In genomic region chr11:25734592-25735211, GRCh38 we compare ENCODE assay signal across 9 cellular contexts.
DNase-seq lines count a peak whose midpoint lies in the region; ATAC-seq, FAIRE-seq and TF ChIP-seq lines count a peak whose summit lies in the region.
"Had no signal": no experiment of that assay in that cellular context is flagged by ENCODE, and none has a peak within 500 bp of the region (broad histone marks: within the 10 kb centered on the region; RNA-seq: fewer than 3 reads in every experiment).

No MANE protein-coding gene starts in this region.

- no peak overlapping the region for H3K4me3 ChIP-seq in heart right ventricle
- no peak overlapping the region for H3K4me3 ChIP-seq in right atrium auricular region
- H3K4me3 ChIP-seq in SU-DHL-6 (ENCODE audit: insufficient read depth, low read length, poor library complexity, severe bottlenecking): no peak overlapping the region
- H3K4me3 ChIP-seq: ascending aorta had no signal

- H3K36me3 ChIP-seq in heart right ventricle (no peaks in the 10 kb centered on the region), right atrium auricular region (no peaks in the 10 kb centered on the region), SU-DHL-6 (ENCODE audit: low read length) (no peaks in the 10 kb centered on the region)
- H3K36me3 ChIP-seq: ascending aorta had no signal

- no peak overlapping the region for H3K4me2 ChIP-seq in SU-DHL-6 (ENCODE audit: low read depth, low read length, poor library complexity, severe bottlenecking)

- H3K9ac ChIP-seq in SU-DHL-6 (ENCODE audit: low read length): no peak overlapping the region

- peaks cover 0 to 12% (median 0%) of the 10 kb centered on the region in 11 donors for H3K9me3 ChIP-seq in heart right ventricle
- H3K9me3 ChIP-seq in right atrium auricular region: no peaks in the 10 kb centered on the region
- H3K9me3 ChIP-seq in SU-DHL-6 (ENCODE audit: insufficient read depth, low read length): no peaks in the 10 kb centered on the region
- H3K9me3 ChIP-seq: ascending aorta had no signal

- no peak for ATAC-seq in heart right ventricle
- no peak for ATAC-seq in HG03097 (IDR thresholded peaks at IDR 0.05; ENCODE audit: low FRiP score, unreplicated experiment)
- ATAC-seq in HG03039 (IDR thresholded peaks at IDR 0.05; ENCODE audit: unreplicated experiment): no peak

- H3K4me1 ChIP-seq in heart right ventricle (no peaks in the 10 kb centered on the region), right atrium auricular region (no peaks in the 10 kb centered on the region)
- H3K4me1 ChIP-seq: ascending aorta had no signal

- H3K4me1 Mint-ChIP-seq in activated CD4-positive, alpha-beta memory T cell treated with anti-CD3 and anti-CD28 coated beads for 36 hours (ENCODE audit: low read depth): no peaks in the 10 kb centered on the region

- no peaks in the 10 kb centered on the region for H3K36me3 Mint-ChIP-seq in activated CD4-positive, alpha-beta memory T cell treated with anti-CD3 and anti-CD28 coated beads for 36 hours

- H2AFZ ChIP-seq in SU-DHL-6 (ENCODE audit: low read depth, low read length, severe bottlenecking): no peak overlapping the region

- H3K27me3 Mint-ChIP-seq in activated CD4-positive, alpha-beta memory T cell treated with anti-CD3 and anti-CD28 coated beads for 36 hours: no peaks in the 10 kb centered on the region

- CTCF ChIA-PET in activated CD4-positive, alpha-beta memory T cell treated with anti-CD3 and anti-CD28 coated beads for 36 hours (lab: Charles Lee): no interaction called here

- DNase-seq in heart right ventricle: no peak
- DNase-seq in right atrium auricular region (ENCODE audit: low spot score): no peak
- DNase-seq in glomerular endothelial cell (ENCODE audit: extremely low read depth, low read depth, low spot score): peak; percentile 20
- peak; percentile 18 for DNase-seq in urothelium cell line (ENCODE audit: low spot score)
- no peak for DNase-seq in activated CD4-positive, alpha-beta memory T cell treated with anti-CD3 and anti-CD28 coated beads for 36 hours

- POLR2A ChIA-PET in activated CD4-positive, alpha-beta memory T cell treated with anti-CD3 and anti-CD28 coated beads for 36 hours (lab: Charles Lee): no interaction called here

- no peaks in the 10 kb centered on the region for H4K20me1 ChIP-seq in SU-DHL-6 (ENCODE audit: low read depth, low read length)

- no peak overlapping the region for H3K4me3 Mint-ChIP-seq in activated CD4-positive, alpha-beta memory T cell treated with anti-CD3 and anti-CD28 coated beads for 36 hours

- 27 to 32% methylated on average over 2 of the region's 2 CpGs for WGBS in heart right ventricle, 2 donors

- no peaks in the 10 kb centered on the region for H3K9me2 ChIP-seq in SU-DHL-6 (replicated peaks; ENCODE audit: insufficient read depth, low read length)

- H3F3A ChIP-seq in SU-DHL-6 (ENCODE audit: insufficient read depth): no peaks in the 10 kb centered on the region

- TF ChIP-seq CTCF in heart right ventricle (IDR thresholded peaks at IDR 0.05) (peak in 6 of 9 donors; percentile 24 to 44 (median 34)), right atrium auricular region (IDR thresholded peaks at IDR 0.05) (peak in 1 of 2 donors; percentile 31), SU-DHL-6 (IDR thresholded peaks at IDR 0.05; ENCODE audit: insufficient read depth, low read length, poor library complexity, severe bottlenecking) (peak; percentile 74)

- no peak overlapping the region for H3K27ac ChIP-seq in heart right ventricle
- no peak overlapping the region for H3K27ac ChIP-seq in right atrium auricular region
- H3K27ac ChIP-seq in SU-DHL-6 (ENCODE audit: low read depth, low read length): no peak overlapping the region
- H3K27ac ChIP-seq: ascending aorta had no signal

- no peak for FAIRE-seq in urothelium cell line (lab: Jason Lieb, UNC)

- intact Hi-C loops in heart right ventricle (cut with DNase I): no loop called here
- intact Hi-C loops in activated CD4-positive, alpha-beta memory T cell treated with anti-CD3 and anti-CD28 coated beads for 36 hours (cut with micrococcal nuclease): no loop called here

- H3K9me3 Mint-ChIP-seq in activated CD4-positive, alpha-beta memory T cell treated with anti-CD3 and anti-CD28 coated beads for 36 hours: peaks cover 17% of the 10 kb centered on the region

- H3K27me3 ChIP-seq in heart right ventricle: no peaks in the 10 kb centered on the region
- H3K27me3 ChIP-seq in right atrium auricular region: no peaks in the 10 kb centered on the region
- H3K27me3 ChIP-seq in SU-DHL-6 (ENCODE audit: low read length): no peaks in the 10 kb centered on the region
- H3K27me3 ChIP-seq: ascending aorta had no signal

- no peak overlapping the region for H3K27ac Mint-ChIP-seq in activated CD4-positive, alpha-beta memory T cell treated with anti-CD3 and anti-CD28 coated beads for 36 hours

- H3K79me2 ChIP-seq in SU-DHL-6 (ENCODE audit: insufficient read depth, low read length): no peaks in the 10 kb centered on the region

Comparison
In these comparisons a context has a peak if more than half of its experiments do, and no peak if none do; other contexts are left out.
1. DNase-seq: peak in glomerular endothelial cell (single experiment) and urothelium cell line (single experiment); none in heart right ventricle (0 of 2), right atrium auricular region (single experiment) and activated CD4-positive, alpha-beta memory T cell treated with anti-CD3 and anti-CD28 coated beads for 36 hours (single experiment).